ENCODE assay signal across 19 cellular contexts in genomic region chr16:89965447-89966225, GRCh38.
"Had no signal": no experiment of that assay in that cellular context is flagged by ENCODE, and none has a peak within 500 bp of the region (broad histone marks: within the 10 kb centered on the region; RNA-seq: fewer than 3 reads in every experiment).

No MANE protein-coding gene starts in this region.

- H3K9me3 ChIP-seq: colonic mucosa, esophagus squamous epithelium, right atrium auricular region, testis, upper lobe of right lung, vagina had no signal

- H3K4me2 ChIP-seq: hepatocyte had no signal

- H3K4me3 Mint-ChIP-seq: natural killer cell; neural progenitor cell; stimulated activated naive CD8-positive, alpha-beta T cell treated with anti-CD3 and anti-CD28 coated beads, Interleukin-15, Interleukin-2, amounts not matched to agents 100 ng/mL and 50 ng/mL, for 24 hours had no signal

- H3K4me3 ChIP-seq: colonic mucosa, esophagus squamous epithelium, gastroesophageal sphincter, hepatocyte, neural progenitor cell, right atrium auricular region, testis, tibial nerve, upper lobe of right lung, vagina had no signal

- H3K27me3 Mint-ChIP-seq: stimulated activated naive CD8-positive, alpha-beta T cell treated with anti-CD3 and anti-CD28 coated beads, Interleukin-15, Interleukin-2, amounts not matched to agents 100 ng/mL and 50 ng/mL, for 24 hours had no signal

- H3K27ac ChIP-seq: colonic mucosa, epithelial cell of prostate, esophagus squamous epithelium, gastroesophageal sphincter, hepatocyte, neural progenitor cell, right atrium auricular region, testis, tibial nerve, upper lobe of right lung, vagina had no signal

- H3K27me3 ChIP-seq: colonic mucosa, esophagus squamous epithelium, gastroesophageal sphincter, hepatocyte, neural progenitor cell, right atrium auricular region, testis, tibial nerve, upper lobe of right lung, vagina had no signal

- H3K36me3 Mint-ChIP-seq: natural killer cell had no signal

- H3K36me3 ChIP-seq: colonic mucosa, neural progenitor cell had no signal

- H3K9me3 Mint-ChIP-seq: natural killer cell had no signal

- DNase-seq: caudate nucleus; colonic mucosa; effector CD4-positive, alpha-beta T cell; esophagus squamous epithelium; foreskin fibroblast; kidney glomerular epithelial cell; natural killer cell; small intestine; stimulated activated CD4-positive, alpha-beta T cell treated with anti-CD3 and anti-CD28 coated beads, Interleukin-12 subunit alpha, Interleukin-12 subunit beta, amount 100 ng/mL, for 4 hours; testis; upper lobe of right lung had no signal

- H3K4me1 Mint-ChIP-seq: natural killer cell had no signal

- H3K4me1 ChIP-seq: colonic mucosa, testis, vagina had no signal

- H3K9ac ChIP-seq: neural progenitor cell had no signal

- H3K27ac Mint-ChIP-seq: natural killer cell; neural progenitor cell; stimulated activated naive CD8-positive, alpha-beta T cell treated with anti-CD3 and anti-CD28 coated beads, Interleukin-15, Interleukin-2, amounts not matched to agents 100 ng/mL and 50 ng/mL, for 24 hours had no signal
